In genomic region chr11:13010737-13011342, GRCh38 we compare ENCODE assay signal across 11 cellular contexts. TPM values are rescaled to one million over a fixed set of nuclear protein-coding genes. Genes with fewer than 3 reads are reported as not detected.
DNase-seq lines count a peak whose midpoint lies in the region; ATAC-seq and TF ChIP-seq lines count a peak whose summit lies in the region.
"Had no signal": no experiment of that assay in that cellular context is flagged by ENCODE, and none has a peak within 500 bp of the region (broad histone marks: within the 10 kb centered on the region; RNA-seq: fewer than 3 reads in every experiment).

No MANE protein-coding gene starts in this region.

- H3K36me3 ChIP-seq in ectodermal cell (ENCODE audit: control insufficient read depth, insufficient read depth, low read length) (no peaks in the 10 kb centered on the region), gastrocnemius medialis (no peaks in the 10 kb centered on the region)

- 3 to 4% methylated on average over 30 to 35 of the region's 35 CpGs for WGBS in ectodermal cell, 2 experiments

- TF ChIP-seq POLR2A in gastrocnemius medialis (IDR thresholded peaks at IDR 0.05) = no peak

- in situ Hi-C loops in gastrocnemius medialis (cut with MboI; ENCODE audit: low sequenced_read_pairs in 4 of 4) = no loop called here

- H3K4me3 ChIP-seq in ectodermal cell (ENCODE audit: insufficient read depth, low read depth, low read length) (peak overlapping the region; percentile 40), gastrocnemius medialis (peak overlapping the region; percentile 46 to 61 (median 51))

- no peak overlapping the region for H3K27ac ChIP-seq in ectodermal cell (ENCODE audit: insufficient read depth, low read depth, low read length, poor library complexity, severe bottlenecking)
- no peak overlapping the region for H3K27ac ChIP-seq in gastrocnemius medialis

- H3K4me1 ChIP-seq in ectodermal cell (ENCODE audit: control insufficient read depth, insufficient read depth, low read length) = peaks cover 27% of the 10 kb centered on the region
- H3K4me1 ChIP-seq in gastrocnemius medialis = peaks cover 0 to 16% of the 10 kb centered on the region in 2 donors

- no peak for TF ChIP-seq CTCF in gastrocnemius medialis (IDR thresholded peaks at IDR 0.05 in 4 of 5, conservative IDR thresholded peaks at IDR 0.05 in 1 of 5)

- H3K27me3 ChIP-seq in ectodermal cell (ENCODE audit: control insufficient read depth, insufficient read depth, low read length, poor library complexity, severe bottlenecking) (peaks cover 69% of the 10 kb centered on the region), gastrocnemius medialis (peaks cover 56 to 72% (median 60%) of the 10 kb centered on the region in 3 donors)

- intact Hi-C loops in gastrocnemius medialis (cut with DNase I; ENCODE audit: low total_unique reads) = no loop called here

- DNase-seq in HT-29 (ENCODE audit: low spot score) = peak; percentile 60
- peak; percentile 26 for DNase-seq in kidney glomerular epithelial cell (lab: John Stamatoyannopoulos, UW)
- DNase-seq in gastrocnemius medialis = no peak
- no peak for DNase-seq in activated CD4-positive, alpha-beta T cell treated with anti-CD3 and anti-CD28 coated beads for 4 hours
- DNase-seq in GOT3 (lab: John Stamatoyannopoulos, UW) = no peak
- DNase-seq in AG08396 (ENCODE audit: low spot score) = no peak
- DNase-seq: immature natural killer cell, NCI-H2081 treated with DMSO at 0.1 percent for 48 hours had no signal

- H3K9me3 ChIP-seq in ectodermal cell (ENCODE audit: control insufficient read depth, low read length) (peaks cover 3% of the 10 kb centered on the region), gastrocnemius medialis (no peaks in the 10 kb centered on the region)

- ATAC-seq in gastrocnemius medialis (no peak), HG02642 (IDR thresholded peaks at IDR 0.05; ENCODE audit: poor library complexity, unreplicated experiment) (no peak)

RNA-seq across cellular contexts. Expression of gene RASSF10, which starts 1.7 kb away (rescaled TPM):
- total RNA-seq in HT-29 (2014; rRNA removed; shearing (Covaris generic)) = 32.4 and 33.8 TPM in 2 replicates
- polyA plus RNA-seq in ectodermal cell (2013, experiment 1 of 4) = 0.87 TPM
- polyA plus RNA-seq in ectodermal cell (2013, experiment 2 of 4) = 1.2 TPM
- 1.4 TPM for polyA plus RNA-seq in ectodermal cell (2013, experiment 3 of 4)
- 1.2 TPM for polyA plus RNA-seq in ectodermal cell (2013, experiment 4 of 4)
- under 1 TPM in 3 of 4 donors, not detected in 1; 0.11 to 0.62 (median 0.25) TPM for total RNA-seq in gastrocnemius medialis
- total RNA-seq: chondrocyte had no signal
- polyA plus RNA-seq: immature natural killer cell had no signal

Comparison
In these comparisons a context has a peak if more than half of its experiments do, and no peak if none do; other contexts are left out.
1. DNase-seq: peak in HT-29 (single experiment) and kidney glomerular epithelial cell (single experiment); none in gastrocnemius medialis (0 of 2), activated CD4-positive, alpha-beta T cell treated with anti-CD3 and anti-CD28 coated beads for 4 hours (0 of 2), GOT3 (single experiment) and AG08396 (single experiment).
2. RNA of gene RASSF10, which starts 1.7 kb away (total RNA-seq): 32.4 to 33.8 TPM in HT-29; 0.11 to 0.62 TPM in gastrocnemius medialis; every median in the first group is over 10 times any median in the second.